ENCODE assay signal across 1 cellular context in the genomic region with DNA sequence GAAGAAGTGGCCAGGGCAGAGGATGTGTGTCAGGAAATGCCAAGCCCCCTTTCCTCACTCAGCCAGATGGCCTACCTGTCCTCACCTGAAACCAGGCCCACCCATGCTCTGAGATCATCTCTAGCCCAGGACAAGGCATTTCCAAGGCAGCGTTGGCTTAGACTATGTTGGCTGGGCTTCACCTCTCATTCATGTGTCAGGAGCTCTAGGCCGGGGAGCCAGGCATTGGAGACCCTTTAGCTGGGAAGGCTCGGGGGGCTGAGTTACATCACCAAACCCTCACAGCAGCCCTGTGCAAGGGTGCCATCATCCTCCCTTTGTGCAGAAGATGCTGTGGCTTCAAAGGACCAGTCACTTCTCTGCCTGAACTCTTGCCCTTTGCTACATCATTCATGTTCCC.
TF ChIP-seq lines count a peak whose summit lies in the region.

No MANE protein-coding gene starts in this region.

TF ChIP-seq in IMR-90, 13 proteins besides CTCF, POLR2A, EP300 and RAD21:
- TF ChIP-seq RFX5 (IDR thresholded peaks at IDR 0.05; ENCODE audit: low read depth, low read length) (no peak), NFE2L2 (IDR thresholded peaks at IDR 0.05; ENCODE audit: low read depth, low read length) (no peak), CHD1 (IDR thresholded peaks at IDR 0.05; ENCODE audit: low read depth, low read length) (no peak), MAZ (IDR thresholded peaks at IDR 0.05; ENCODE audit: borderline replicate concordance, low read depth, low read length) (no peak), MAFK (IDR thresholded peaks at IDR 0.05; ENCODE audit: low read depth, low read length) (no peak), MXI1 (IDR thresholded peaks at IDR 0.05; ENCODE audit: borderline replicate concordance, low read depth, low read length) (no peak)
